1 cellular context compared by ENCODE assay signal in the genomic region with DNA sequence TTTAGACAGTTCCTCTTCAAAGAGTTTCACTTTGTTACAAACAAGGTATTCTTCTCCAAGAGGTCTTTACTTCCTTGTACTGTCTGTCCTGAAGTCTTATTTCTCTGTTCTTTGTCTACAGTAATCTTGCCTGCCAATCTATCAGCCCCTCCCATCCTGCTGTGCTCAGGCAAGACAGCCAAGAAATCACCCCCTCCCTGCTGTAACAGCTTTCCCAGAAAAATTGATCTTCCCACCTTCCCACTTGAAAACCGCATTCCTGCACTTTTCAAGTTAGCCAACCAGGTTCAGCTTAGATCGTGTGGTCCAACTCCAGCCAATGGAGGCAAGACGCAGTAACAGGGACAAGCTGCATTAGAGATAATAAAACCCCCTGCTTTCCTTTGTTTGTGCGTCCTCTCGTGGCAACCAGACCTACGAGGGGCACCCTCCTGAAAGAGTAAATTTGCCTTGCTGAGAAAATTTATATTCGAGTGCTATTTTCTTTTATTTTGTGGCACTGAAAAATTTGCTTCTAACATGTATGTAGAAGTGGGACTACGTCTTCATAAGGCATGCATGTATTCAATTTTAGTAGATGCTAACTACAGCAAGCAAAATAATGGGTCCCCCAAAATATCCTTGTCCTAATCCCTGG.
TF ChIP-seq lines count a peak whose summit lies in the region.

No MANE protein-coding gene starts in this region.

TF ChIP-seq in GM23338, 12 proteins besides CTCF, POLR2A, EP300 and RAD21 (continued from another document):
- TF ChIP-seq, protein P1, sequence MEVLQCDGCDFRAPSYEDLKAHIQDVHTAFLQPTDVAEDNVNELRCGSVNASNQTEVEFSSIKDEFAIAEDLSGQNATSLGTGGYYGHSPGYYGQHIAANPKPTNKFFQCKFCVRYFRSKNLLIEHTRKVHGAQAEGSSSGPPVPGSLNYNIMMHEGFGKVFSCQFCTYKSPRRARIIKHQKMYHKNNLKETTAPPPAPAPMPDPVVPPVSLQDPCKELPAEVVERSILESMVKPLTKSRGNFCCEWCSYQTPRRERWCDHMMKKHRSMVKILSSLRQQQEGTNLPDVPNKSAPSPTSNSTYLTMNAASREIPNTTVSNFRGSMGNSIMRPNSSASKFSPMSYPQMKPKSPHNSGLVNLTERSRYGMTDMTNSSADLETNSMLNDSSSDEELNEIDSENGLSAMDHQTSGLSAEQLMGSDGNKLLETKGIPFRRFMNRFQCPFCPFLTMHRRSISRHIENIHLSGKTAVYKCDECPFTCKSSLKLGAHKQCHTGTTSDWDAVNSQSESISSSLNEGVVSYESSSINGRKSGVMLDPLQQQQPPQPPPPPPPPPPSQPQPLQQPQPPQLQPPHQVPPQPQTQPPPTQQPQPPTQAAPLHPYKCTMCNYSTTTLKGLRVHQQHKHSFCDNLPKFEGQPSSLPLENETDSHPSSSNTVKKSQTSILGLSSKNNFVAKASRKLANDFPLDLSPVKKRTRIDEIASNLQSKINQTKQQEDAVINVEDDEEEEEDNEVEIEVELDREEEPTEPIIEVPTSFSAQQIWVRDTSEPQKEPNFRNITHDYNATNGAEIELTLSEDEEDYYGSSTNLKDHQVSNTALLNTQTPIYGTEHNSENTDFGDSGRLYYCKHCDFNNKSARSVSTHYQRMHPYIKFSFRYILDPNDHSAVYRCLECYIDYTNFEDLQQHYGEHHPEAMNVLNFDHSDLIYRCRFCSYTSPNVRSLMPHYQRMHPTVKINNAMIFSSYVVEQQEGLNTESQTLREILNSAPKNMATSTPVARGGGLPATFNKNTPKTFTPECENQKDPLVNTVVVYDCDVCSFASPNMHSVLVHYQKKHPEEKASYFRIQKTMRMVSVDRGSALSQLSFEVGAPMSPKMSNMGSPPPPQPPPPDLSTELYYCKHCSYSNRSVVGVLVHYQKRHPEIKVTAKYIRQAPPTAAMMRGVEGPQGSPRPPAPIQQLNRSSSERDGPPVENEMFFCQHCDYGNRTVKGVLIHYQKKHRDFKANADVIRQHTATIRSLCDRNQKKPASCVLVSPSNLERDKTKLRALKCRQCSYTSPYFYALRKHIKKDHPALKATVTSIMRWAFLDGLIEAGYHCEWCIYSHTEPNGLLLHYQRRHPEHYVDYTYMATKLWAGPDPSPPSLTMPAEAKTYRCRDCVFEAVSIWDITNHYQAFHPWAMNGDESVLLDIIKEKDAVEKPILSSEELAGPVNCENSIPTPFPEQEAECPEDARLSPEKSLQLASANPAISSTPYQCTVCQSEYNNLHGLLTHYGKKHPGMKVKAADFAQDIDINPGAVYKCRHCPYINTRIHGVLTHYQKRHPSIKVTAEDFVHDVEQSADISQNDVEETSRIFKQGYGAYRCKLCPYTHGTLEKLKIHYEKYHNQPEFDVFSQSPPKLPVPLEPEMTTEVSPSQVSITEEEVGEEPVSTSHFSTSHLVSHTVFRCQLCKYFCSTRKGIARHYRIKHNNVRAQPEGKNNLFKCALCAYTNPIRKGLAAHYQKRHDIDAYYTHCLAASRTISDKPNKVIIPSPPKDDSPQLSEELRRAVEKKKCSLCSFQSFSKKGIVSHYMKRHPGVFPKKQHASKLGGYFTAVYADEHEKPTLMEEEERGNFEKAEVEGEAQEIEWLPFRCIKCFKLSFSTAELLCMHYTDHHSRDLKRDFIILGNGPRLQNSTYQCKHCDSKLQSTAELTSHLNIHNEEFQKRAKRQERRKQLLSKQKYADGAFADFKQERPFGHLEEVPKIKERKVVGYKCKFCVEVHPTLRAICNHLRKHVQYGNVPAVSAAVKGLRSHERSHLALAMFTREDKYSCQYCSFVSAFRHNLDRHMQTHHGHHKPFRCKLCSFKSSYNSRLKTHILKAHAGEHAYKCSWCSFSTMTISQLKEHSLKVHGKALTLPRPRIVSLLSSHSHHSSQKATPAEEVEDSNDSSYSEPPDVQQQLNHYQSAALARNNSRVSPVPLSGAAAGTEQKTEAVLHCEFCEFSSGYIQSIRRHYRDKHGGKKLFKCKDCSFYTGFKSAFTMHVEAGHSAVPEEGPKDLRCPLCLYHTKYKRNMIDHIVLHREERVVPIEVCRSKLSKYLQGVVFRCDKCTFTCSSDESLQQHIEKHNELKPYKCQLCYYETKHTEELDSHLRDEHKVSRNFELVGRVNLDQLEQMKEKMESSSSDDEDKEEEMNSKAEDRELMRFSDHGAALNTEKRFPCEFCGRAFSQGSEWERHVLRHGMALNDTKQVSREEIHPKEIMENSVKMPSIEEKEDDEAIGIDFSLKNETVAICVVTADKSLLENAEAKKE (CRISPR knock-in tag; IDR thresholded peaks at IDR 0.05): no peak
- TF ChIP-seq JUNB (IDR thresholded peaks at IDR 0.05; ENCODE audit: unreplicated experiment): no peak
- TF ChIP-seq EZH2phosphoT487 (IDR thresholded peaks at IDR 0.05; ENCODE audit: unreplicated experiment): no peak
- no peak for TF ChIP-seq ZNF114 (CRISPR knock-in tag; IDR thresholded peaks at IDR 0.05)
- no peak for TF ChIP-seq STAT1 (IDR thresholded peaks at IDR 0.05; ENCODE audit: unreplicated experiment)
- TF ChIP-seq, protein P2, sequence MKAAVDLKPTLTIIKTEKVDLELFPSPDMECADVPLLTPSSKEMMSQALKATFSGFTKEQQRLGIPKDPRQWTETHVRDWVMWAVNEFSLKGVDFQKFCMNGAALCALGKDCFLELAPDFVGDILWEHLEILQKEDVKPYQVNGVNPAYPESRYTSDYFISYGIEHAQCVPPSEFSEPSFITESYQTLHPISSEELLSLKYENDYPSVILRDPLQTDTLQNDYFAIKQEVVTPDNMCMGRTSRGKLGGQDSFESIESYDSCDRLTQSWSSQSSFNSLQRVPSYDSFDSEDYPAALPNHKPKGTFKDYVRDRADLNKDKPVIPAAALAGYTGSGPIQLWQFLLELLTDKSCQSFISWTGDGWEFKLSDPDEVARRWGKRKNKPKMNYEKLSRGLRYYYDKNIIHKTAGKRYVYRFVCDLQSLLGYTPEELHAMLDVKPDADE (IDR thresholded peaks at IDR 0.05): no peak
- TF ChIP-seq CREB1 (CRISPR knock-in tag; IDR thresholded peaks at IDR 0.05; ENCODE audit: low read depth): no peak
